ENCODE assay signal across 1 cellular context in the genomic region with DNA sequence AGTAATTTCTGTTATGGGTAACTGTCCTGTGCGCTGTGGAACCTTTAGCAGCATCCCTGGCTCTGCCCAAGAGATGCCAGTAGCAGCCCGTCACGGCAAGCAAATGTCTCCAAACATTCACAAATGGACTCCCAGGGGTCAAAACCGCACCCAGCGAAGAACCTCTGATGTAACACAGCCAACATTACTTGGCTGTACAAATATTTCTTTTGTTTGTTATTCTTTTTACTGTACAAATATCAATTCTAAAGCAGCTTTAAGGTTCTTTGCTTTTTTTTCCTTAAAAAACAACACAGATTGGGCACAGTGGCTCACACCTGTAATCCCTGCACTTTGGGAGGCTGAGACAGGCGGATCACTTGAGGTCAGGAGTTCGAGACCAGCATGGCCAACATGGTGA.
A peak's percentile ranks its signal among the peaks of the same experiment; 100 is the strongest.
TF ChIP-seq lines count a peak whose summit lies in the region.

No MANE protein-coding gene starts in this region.

TF ChIP-seq in WTC11, 78 proteins besides CTCF, POLR2A, EP300 and RAD21 (continued from another document):
- TF ChIP-seq NR3C1 (CRISPR knock-in tag; conservative IDR thresholded peaks at IDR 0.05; ENCODE audit: low read depth) (no peak), GABPB1 (CRISPR knock-in tag; IDR thresholded peaks at IDR 0.05) (peak; percentile 45; the same call in 1 of the 2 replicates)
